In genomic region chr9:94159069-94159915, GRCh38 we compare ENCODE assay signal across 1 cellular context.
TF ChIP-seq lines count a peak whose summit lies in the region.

No MANE protein-coding gene starts in this region.

TF ChIP-seq in IMR-90, 13 proteins besides CTCF, POLR2A, EP300 and RAD21 (continued from another document):
- TF ChIP-seq USF2 (IDR thresholded peaks at IDR 0.05; ENCODE audit: low read depth, low read length) (no peak), RFX5 (IDR thresholded peaks at IDR 0.05; ENCODE audit: low read depth, low read length) (no peak), BHLHE40 (IDR thresholded peaks at IDR 0.05; ENCODE audit: low read depth, low read length) (no peak), FOS (IDR thresholded peaks at IDR 0.05; ENCODE audit: low read depth, low read length) (no peak), CHD1 (IDR thresholded peaks at IDR 0.05; ENCODE audit: low read depth, low read length) (no peak)
